ENCODE assay signal across 8 cellular contexts in the genomic region with DNA sequence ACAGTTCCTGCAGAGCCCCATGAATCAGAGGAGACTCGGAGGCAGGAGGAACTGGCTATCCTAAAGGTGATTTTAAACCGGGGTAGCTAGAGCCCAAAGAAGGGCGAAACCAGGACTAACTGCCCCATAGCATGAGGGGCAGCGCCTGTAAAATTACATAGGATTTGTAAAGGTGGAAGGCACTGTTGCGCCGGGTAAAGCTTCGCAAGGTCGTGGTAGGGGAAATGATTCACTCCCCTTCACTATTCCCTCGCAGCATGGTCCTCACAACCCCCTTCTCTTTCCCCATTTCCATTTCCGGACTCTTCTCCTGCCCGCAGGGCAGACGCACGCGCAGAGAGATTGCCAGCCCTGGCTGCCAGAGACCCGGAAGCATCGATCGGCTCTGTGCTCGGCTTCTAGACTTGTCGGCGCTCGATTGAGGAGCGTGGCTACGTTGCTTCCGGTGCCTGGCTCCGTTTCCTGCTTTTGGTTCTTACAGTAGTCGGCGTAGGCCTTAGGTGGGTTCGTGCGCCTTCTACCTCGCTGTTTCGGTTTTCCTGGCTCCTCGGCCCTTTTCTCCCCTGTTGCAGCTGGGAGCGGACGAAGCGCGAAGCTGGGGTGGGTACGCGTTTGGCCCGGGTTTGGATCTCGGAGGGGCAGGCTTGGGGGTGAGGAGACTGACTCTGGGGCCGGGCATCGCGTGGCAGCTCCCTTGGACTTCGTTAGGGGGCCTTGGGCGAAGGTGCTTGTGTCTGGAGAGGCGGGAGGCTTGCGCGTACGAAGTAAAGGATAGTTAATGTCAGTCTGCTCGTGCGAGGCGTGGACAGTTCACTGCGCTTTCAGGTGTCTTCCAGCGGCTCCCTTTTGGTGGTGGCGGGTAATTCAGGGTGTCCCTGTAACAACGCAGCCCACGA. TPM values are rescaled to one million over a fixed set of nuclear protein-coding genes. Genes with fewer than 3 reads are reported as not detected.
DNase-seq lines count a peak whose midpoint lies in the region; ATAC-seq lines count a peak whose summit lies in the region.

A gene (plus strand): TSS at position 462 of the 896 bp plus-strand sequence. CDS start 1,677 bp downstream, outside the sequence.

- H3K79me1 ChIP-seq in mesenchymal stem cell (replicated peaks; ENCODE audit: low read length, poor library complexity, severe bottlenecking), result peaks cover 12% of the 10 kb centered on the region

- H4K8ac ChIP-seq in mesenchymal stem cell (ENCODE audit: low read length), result peak within 1 kb of the TSS; percentile 100

- H3K4me3 ChIP-seq in endocrine pancreas (ENCODE audit: control insufficient read depth, insufficient read depth, low read length) (peak within 1 kb of the TSS; percentile 92), mesenchymal stem cell (ENCODE audit: insufficient read depth in 1 of 2, low read depth in 1 of 2, low read length in 2 of 2) (peak within 1 kb of the TSS; percentile 98 to 99)

- H3K23ac ChIP-seq in mesenchymal stem cell (ENCODE audit: low read length in 2 of 2), result peak within 1 kb of the TSS in 1 of 2 experiments; percentile 50

- H2BK120ac ChIP-seq in mesenchymal stem cell (ENCODE audit: low read depth, low read length), result peak within 1 kb of the TSS; percentile 42

- H2BK12ac ChIP-seq in mesenchymal stem cell (ENCODE audit: low read length in 2 of 2), result no peak within 1 kb of the TSS

- peak within 1 kb of the TSS; percentile 94 for H2AFZ ChIP-seq in mesenchymal stem cell (ENCODE audit: low read depth, low read length)

- peak within 1 kb of the TSS; percentile 85 to 95 for H3K4ac ChIP-seq in mesenchymal stem cell (ENCODE audit: low read depth in 1 of 2, low read length in 2 of 2)

- no peaks in the 10 kb centered on the region for H3K9me3 ChIP-seq in endocrine pancreas (ENCODE audit: control insufficient read depth, low read length)
- peaks cover 4% of the 10 kb centered on the region for H3K9me3 ChIP-seq in mesenchymal stem cell (ENCODE audit: control insufficient read depth, low read length)

- peak within 1 kb of the TSS; percentile 97 for H4K91ac ChIP-seq in mesenchymal stem cell (ENCODE audit: low read length)

- H3K27me3 ChIP-seq in endocrine pancreas (ENCODE audit: control insufficient read depth, insufficient read depth, low read length), result peaks cover 2% of the 10 kb centered on the region
- H3K27me3 ChIP-seq in mesenchymal stem cell (ENCODE audit: control insufficient read depth in 1 of 2, insufficient read depth in 1 of 2, low read length in 2 of 2), result peaks cover 0 to 5% of the 10 kb centered on the region in 2 experiments

- peak within 1 kb of the TSS; percentile 87 for H3K9ac ChIP-seq in endocrine pancreas (ENCODE audit: control insufficient read depth, insufficient read depth, low read length)
- peak within 1 kb of the TSS; percentile 98 for H3K9ac ChIP-seq in mesenchymal stem cell (ENCODE audit: low read length)

- peak within 1 kb of the TSS in 1 of 2 experiments; percentile 86 for H3K14ac ChIP-seq in mesenchymal stem cell (ENCODE audit: low read length in 2 of 2)

- H3K18ac ChIP-seq in mesenchymal stem cell (ENCODE audit: low read depth in 1 of 2, low read length in 2 of 2), result peak within 1 kb of the TSS; percentile 94 to 96

- peak within 1 kb of the TSS; percentile 44 for H2AK5ac ChIP-seq in mesenchymal stem cell (ENCODE audit: low read length, severe bottlenecking)

- no peak within 1 kb of the TSS for H2BK15ac ChIP-seq in mesenchymal stem cell (ENCODE audit: low read depth, poor library complexity, severe bottlenecking)

- H3K4me2 ChIP-seq in mesenchymal stem cell (ENCODE audit: low read length, poor library complexity, severe bottlenecking), result peak within 1 kb of the TSS; percentile 83

- H3K27ac ChIP-seq in mesenchymal stem cell (ENCODE audit: low read length, poor library complexity, severe bottlenecking), result peak within 1 kb of the TSS; percentile 84

- peak; percentile 99 for ATAC-seq in GM21360 (IDR thresholded peaks at IDR 0.05; ENCODE audit: unreplicated experiment)

- peaks cover 11% of the 10 kb centered on the region for H3K4me1 ChIP-seq in endocrine pancreas (ENCODE audit: control insufficient read depth, insufficient read depth, low read length)
- no peaks in the 10 kb centered on the region for H3K4me1 ChIP-seq in mesenchymal stem cell (ENCODE audit: control insufficient read depth, insufficient read depth, low read depth, low read length)

- no peak within 1 kb of the TSS for H2BK5ac ChIP-seq in mesenchymal stem cell (ENCODE audit: low read depth, low read length, poor library complexity, severe bottlenecking)

- DNase-seq in COLO668 (lab: John Stamatoyannopoulos, UW; ENCODE audit: unreplicated experiment), result peak; percentile 96
- DNase-seq in HT1080 (ENCODE audit: low read depth), result peak; percentile 91
- DNase-seq in NOMO-1 treated with DMSO at 0.1 percent for 48 hours (lab: John Stamatoyannopoulos, UW; ENCODE audit: unreplicated experiment), result peak; percentile 96
- peak; percentile 61 to 76 (median 73) for DNase-seq in activated CD8-positive, alpha-beta memory T cell treated with anti-CD3 and anti-CD28 coated beads for 48 hours (ENCODE audit: low read depth in 2 of 3, low spot score in 2 of 3)
- peak; percentile 96 for DNase-seq in mesenchymal stem cell
- DNase-seq in stimulated activated CD8-positive, alpha-beta memory T cell treated with anti-CD3 and anti-CD28 coated beads, Interleukin-12 subunit alpha, Interleukin-12 subunit beta, amount 100 ng/mL, for 4 hours (ENCODE audit: low read depth), result peak; percentile 79

- H3K36me3 ChIP-seq in endocrine pancreas (ENCODE audit: control insufficient read depth, insufficient read depth, low read length), result no peaks in the 10 kb centered on the region
- peaks cover 7 to 29% of the 10 kb centered on the region in 2 experiments for H3K36me3 ChIP-seq in mesenchymal stem cell (ENCODE audit: control insufficient read depth in 1 of 2, insufficient read depth in 2 of 2, low read depth in 1 of 2, low read length in 2 of 2)

- WGBS in mesenchymal stem cell, result 10% methylated on average over 54 of the region's 57 CpGs

RNA-seq across cellular contexts. Expression of the gene that starts here (rescaled TPM):
- 144 and 149 TPM in 2 replicates for total RNA-seq in HT1080 (2014; rRNA removed; shearing (Covaris generic))
- 153 and 154 TPM in 2 replicates for polyA plus RNA-seq in HT1080 (2015; cell fraction: cytosol; rRNA removed)
- polyA plus RNA-seq in HT1080 (2015; cell fraction: nucleus; rRNA removed), result 144 and 171 TPM in 2 replicates
- 112 TPM for polyA plus RNA-seq in mesenchymal stem cell (2013, experiment 1 of 2)
- polyA plus RNA-seq in mesenchymal stem cell (2013, experiment 2 of 2), result 116 TPM

Comparison
In these comparisons a context has a peak if more than half of its experiments do, and no peak if none do; other contexts are left out.
1. Peak in every context shown above with its lines: DNase-seq, ATAC-seq, H3K4me3 ChIP-seq and H3K27ac ChIP-seq.